In the genomic region with DNA sequence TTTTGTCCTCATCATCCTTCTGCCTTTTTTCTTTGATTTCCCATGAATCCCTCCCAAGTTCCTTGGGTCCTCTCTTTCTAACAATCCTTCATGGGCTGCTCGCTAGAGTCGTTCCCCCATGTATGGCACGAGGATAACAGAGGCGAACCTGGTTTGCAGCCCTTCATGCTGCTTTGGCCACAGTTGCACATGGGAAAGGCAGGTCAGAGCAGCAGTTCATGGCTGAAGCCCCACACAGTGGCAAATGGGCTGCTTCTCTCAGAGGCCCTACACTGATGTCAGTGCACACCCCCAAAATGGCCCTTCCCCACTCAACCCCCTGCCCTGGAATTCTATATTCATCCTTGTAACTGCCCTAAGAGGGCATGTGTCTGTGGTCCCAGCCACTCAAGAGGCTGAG, we compare ENCODE assay signal across 9 cellular contexts.
"Had no signal": no experiment of that assay in that cellular context is flagged by ENCODE, and none has a peak within 500 bp of the region (broad histone marks: within the 10 kb centered on the region; RNA-seq: fewer than 3 reads in every experiment).

No MANE protein-coding gene starts in this region.

- H3K4me1 ChIP-seq: HAP-1 had no signal

- H3K27ac Mint-ChIP-seq: HFFc6 had no signal

- ATAC-seq: HCT116, HepG2, K562 had no signal

- H3K27ac ChIP-seq: GM23248, HL-60 had no signal

- H3K4me3 ChIP-seq: GM23248, HAP-1, K562 had no signal

- H3K9me3 Mint-ChIP-seq: HFFc6 had no signal

- H3K9ac ChIP-seq: GM23248 had no signal

- H3K4me3 Mint-ChIP-seq: HFFc6 had no signal

- H2AFZ ChIP-seq: GM23248 had no signal

- H3K36me3 ChIP-seq: HAP-1 had no signal

- DNase-seq: GM23248, GOT3, H7, HFFc6 had no signal

- FAIRE-seq: HepG2, K562 had no signal

- H3K9me3 ChIP-seq: HAP-1 had no signal
